ENCODE assay signal across 13 cellular contexts in genomic region chr2:235195921-235196320, GRCh38.
DNase-seq lines count a peak whose midpoint lies in the region; ATAC-seq lines count a peak whose summit lies in the region.
"Had no signal": no experiment of that assay in that cellular context is flagged by ENCODE, and none has a peak within 500 bp of the region (broad histone marks: within the 10 kb centered on the region; RNA-seq: fewer than 3 reads in every experiment).

No MANE protein-coding gene starts in this region.

- H3K27ac ChIP-seq in caudate nucleus (ENCODE audit: low read depth, low read length) = peak overlapping the region; percentile 66
- H3K27ac ChIP-seq in temporal lobe (ENCODE audit: low read depth, low read length) = peak overlapping the region; percentile 95
- H3K27ac ChIP-seq: A549 had no signal

- ATAC-seq in HG02852 (IDR thresholded peaks at IDR 0.05; ENCODE audit: unreplicated experiment) = no peak
- ATAC-seq: A549, GM12878, GM23338 had no signal

- DNase-seq in caudate nucleus (lab: John Stamatoyannopoulos, UW) (peak in 29 of 61 donors; percentile 3 to 61 (median 24)), head of caudate nucleus (peak in 28 of 42 donors; percentile 17 to 73 (median 49)), midbrain (lab: John Stamatoyannopoulos, UW) (peak; percentile 45), COLO829 (ENCODE audit: low spot score) (no peak)
- DNase-seq in NK-92 treated with Interleukin-12 subunit alpha and Interleukin-12 subunit beta, amount 100 ng/mL, for 24 hours (lab: John Stamatoyannopoulos, UW) = no peak
- DNase-seq: CD8-positive, alpha-beta memory T cell; DMS53; H7 had no signal

- intact Hi-C loops in head of caudate nucleus (cut with DNase I) = no loop called here

Comparison
In these comparisons a context has a peak if more than half of its experiments do, and no peak if none do; other contexts are left out.
1. DNase-seq: peak in head of caudate nucleus (28 of 42) and midbrain (single experiment); none in COLO829 (single experiment) and NK-92 treated with Interleukin-12 subunit alpha and Interleukin-12 subunit beta, amount 100 ng/mL, for 24 hours (single experiment).